ENCODE assay signal across 15 cellular contexts in the genomic region with DNA sequence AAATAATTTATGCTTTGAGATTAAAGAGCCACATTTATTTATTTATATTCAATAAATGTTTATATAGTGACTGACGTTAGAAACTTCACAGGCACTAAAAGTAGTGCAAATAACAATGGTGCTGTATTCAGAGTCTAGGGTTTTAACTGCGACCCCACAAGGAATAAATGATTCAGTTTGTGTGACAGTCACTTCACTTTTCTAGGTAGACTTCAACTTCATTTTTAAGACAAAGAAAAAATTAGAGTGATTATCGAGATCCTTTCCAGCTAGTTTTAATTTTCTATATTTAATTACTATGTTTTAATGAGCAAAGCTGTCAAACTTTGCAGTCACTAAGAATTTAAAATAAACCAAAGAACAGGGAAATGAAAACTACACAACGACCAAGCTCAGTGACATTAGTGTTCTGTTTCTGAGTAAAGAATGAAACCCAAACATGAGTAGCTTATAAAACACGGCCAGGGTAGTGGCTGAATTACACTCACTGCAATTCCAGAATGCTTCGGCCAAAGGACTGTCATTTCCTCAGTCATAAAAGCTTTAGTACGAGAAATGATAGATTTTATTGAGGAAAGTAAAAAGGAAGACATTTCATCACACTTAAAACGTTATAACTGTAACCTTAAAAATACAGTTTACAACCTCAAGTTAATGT.
"Had no signal": no experiment of that assay in that cellular context is flagged by ENCODE, and none has a peak within 500 bp of the region (broad histone marks: within the 10 kb centered on the region; RNA-seq: fewer than 3 reads in every experiment).

No MANE protein-coding gene starts in this region.

- H3K4me3 ChIP-seq: breast epithelium, testis had no signal

- H3K36me3 Mint-ChIP-seq: natural killer cell had no signal

- H3K4me3 Mint-ChIP-seq: activated naive CD8-positive, alpha-beta T cell treated with anti-CD3 and anti-CD28 coated beads for 36 hours; activated T-cell treated with anti-CD3 and anti-CD28 coated beads, Interleukin-2, amount 50 U/mL, for 24 hours; stimulated activated naive CD8-positive, alpha-beta T cell treated with anti-CD3 and anti-CD28 coated beads, Interleukin-15, Interleukin-2, amounts not matched to agents 100 ng/mL and 50 ng/mL, for 24 hours; T-helper 1 cell treated with Interleukin-12 subunit alpha and Interleukin-12 subunit beta and Interleukin-4 antibody, amounts not matched to agents 30 μg/mL and 1 μg/mL, for 36 hours had no signal

- ATAC-seq: activated CD4-positive, CD25-positive, alpha-beta regulatory T cell treated with anti-CD3 and anti-CD28 coated beads, Interleukin-2, amount 50 U/mL, for 24 hours; left cardiac atrium; natural killer cell had no signal

- H3K27ac ChIP-seq: breast epithelium, testis had no signal

- H3K36me3 ChIP-seq: breast epithelium had no signal

- DNase-seq: activated CD4-positive, alpha-beta T cell treated with anti-CD3 and anti-CD28 coated beads, Interleukin-2, amount 50 U/mL, for 4 hours; activated gamma-delta T cell; activated naive CD8-positive, alpha-beta T cell treated with anti-CD3 and anti-CD28 coated beads for 36 hours; activated T-cell treated with anti-CD3 and anti-CD28 coated beads, Interleukin-2, amount 50 U/mL, for 24 hours; anterior cingulate cortex; left cardiac atrium; natural killer cell; nucleus accumbens; stimulated activated CD4-positive, alpha-beta T cell treated with anti-CD3 and anti-CD28 coated beads, Interleukin-4, amount 100 ng/mL, for 1 hour; stimulated activated CD8-positive, alpha-beta memory T cell treated with anti-CD3 and anti-CD28 coated beads, Interleukin-4, amount 100 ng/mL, for 48 hours; testis had no signal

- H3K27ac Mint-ChIP-seq: activated naive CD8-positive, alpha-beta T cell treated with anti-CD3 and anti-CD28 coated beads for 36 hours; activated T-cell treated with anti-CD3 and anti-CD28 coated beads, Interleukin-2, amount 50 U/mL, for 24 hours; stimulated activated naive CD8-positive, alpha-beta T cell treated with anti-CD3 and anti-CD28 coated beads, Interleukin-15, Interleukin-2, amounts not matched to agents 100 ng/mL and 50 ng/mL, for 24 hours; T-helper 1 cell treated with Interleukin-12 subunit alpha and Interleukin-12 subunit beta and Interleukin-4 antibody, amounts not matched to agents 30 μg/mL and 1 μg/mL, for 36 hours had no signal

- H3K9me3 Mint-ChIP-seq: activated naive CD8-positive, alpha-beta T cell treated with anti-CD3 and anti-CD28 coated beads for 36 hours; natural killer cell; T-helper 1 cell treated with Interleukin-12 subunit alpha and Interleukin-12 subunit beta and Interleukin-4 antibody, amounts not matched to agents 30 μg/mL and 1 μg/mL, for 36 hours had no signal

- H3K9me3 ChIP-seq: breast epithelium, testis had no signal

- H3K27me3 ChIP-seq: breast epithelium, testis had no signal

- H3K4me1 ChIP-seq: breast epithelium, testis had no signal
